14 cellular contexts compared by ENCODE assay signal in the genomic region with DNA sequence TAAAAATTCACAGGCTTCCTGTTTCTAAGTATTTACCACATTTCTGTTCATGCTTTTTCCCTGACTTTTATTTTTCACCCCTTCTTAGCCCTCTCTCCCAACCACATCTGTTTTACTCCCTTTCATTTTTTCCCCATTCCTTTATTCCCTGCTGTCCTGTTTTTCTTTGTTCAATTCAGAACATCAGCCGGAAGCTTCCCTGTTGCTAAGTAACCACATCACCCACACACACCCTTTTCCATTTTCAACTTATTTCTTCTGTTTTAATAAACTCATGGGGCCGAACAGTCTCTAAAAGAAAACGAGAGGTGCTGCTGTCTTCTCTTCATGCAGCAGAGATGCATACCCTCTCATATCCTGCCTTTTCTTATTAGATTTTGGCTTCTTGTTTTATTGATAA. TPM values are rescaled to one million over a fixed set of nuclear protein-coding genes. Genes with fewer than 3 reads are reported as not detected.
DNase-seq lines count a peak whose midpoint lies in the region; ATAC-seq and TF ChIP-seq lines count a peak whose summit lies in the region.
"Had no signal": no experiment of that assay in that cellular context is flagged by ENCODE, and none has a peak within 500 bp of the region (broad histone marks: within the 10 kb centered on the region; RNA-seq: fewer than 3 reads in every experiment).

No MANE protein-coding gene starts in this region.

- H3K4me3 ChIP-seq in endodermal cell (ENCODE audit: low read length) = no peak overlapping the region

- TF ChIP-seq CTCF in WTC11 (IDR thresholded peaks at IDR 0.05) (no peak), endodermal cell (conservative IDR thresholded peaks at IDR 0.05) (no peak)

- no peaks in the 10 kb centered on the region for H3K27me3 Mint-ChIP-seq in activated T-cell treated with anti-CD3 and anti-CD28 coated beads, Interleukin-2, amount 50 U/mL, for 24 hours
- H3K27me3 Mint-ChIP-seq in WTC11 (ENCODE audit: low read depth) (no peaks in the 10 kb centered on the region; the same call in 1 of the 2 replicates), endodermal cell (ENCODE audit: insufficient read depth) (no peaks in the 10 kb centered on the region)

- H3K4me1 Mint-ChIP-seq in activated T-cell treated with anti-CD3 and anti-CD28 coated beads, Interleukin-2, amount 50 U/mL, for 24 hours (ENCODE audit: low read depth) = peaks cover 74% of the 10 kb centered on the region
- H3K4me1 Mint-ChIP-seq in WTC11 (peaks cover 46% of the 10 kb centered on the region), endodermal cell (peaks cover 27% of the 10 kb centered on the region)
- H3K4me1 Mint-ChIP-seq in stimulated activated effector memory CD8-positive, alpha-beta T cell treated with anti-CD3 and anti-CD28 coated beads, Interleukin-12 subunit alpha, Interleukin-12 subunit beta, amount 100 ng/mL, for 72 hours = peaks cover 61% of the 10 kb centered on the region

- H3K27ac Mint-ChIP-seq in activated T-cell treated with anti-CD3 and anti-CD28 coated beads, Interleukin-2, amount 50 U/mL, for 24 hours = peak overlapping the region; percentile 82
- H3K27ac Mint-ChIP-seq in WTC11 = peak overlapping the region; percentile 91; the same call in 1 of the 2 replicates
- H3K27ac Mint-ChIP-seq in endodermal cell = no peak overlapping the region
- H3K27ac Mint-ChIP-seq in stimulated activated effector memory CD8-positive, alpha-beta T cell treated with anti-CD3 and anti-CD28 coated beads, Interleukin-12 subunit alpha, Interleukin-12 subunit beta, amount 100 ng/mL, for 72 hours = peak overlapping the region; percentile 83

- CTCF ChIA-PET in WTC11 (lab: Charles Lee) = no interaction called here

- H3K36me3 Mint-ChIP-seq in activated T-cell treated with anti-CD3 and anti-CD28 coated beads, Interleukin-2, amount 50 U/mL, for 24 hours (ENCODE audit: low read depth) = peaks cover 67% of the 10 kb centered on the region
- H3K36me3 Mint-ChIP-seq in WTC11 (no peaks in the 10 kb centered on the region), endodermal cell (ENCODE audit: low read depth) (no peaks in the 10 kb centered on the region)
- H3K36me3 Mint-ChIP-seq in stimulated activated effector memory CD8-positive, alpha-beta T cell treated with anti-CD3 and anti-CD28 coated beads, Interleukin-12 subunit alpha, Interleukin-12 subunit beta, amount 100 ng/mL, for 72 hours = peaks cover 40% of the 10 kb centered on the region

- POLR2A ChIA-PET in WTC11 (lab: Charles Lee) = interaction anchor here (0.7 kb wide), 1 partner anchor 226 kb away, joined by 3 read pairs; no protein-coding TSS in a partner anchor

- no peak for ATAC-seq in WTC11
- ATAC-seq in stimulated activated effector memory CD8-positive, alpha-beta T cell treated with anti-CD3 and anti-CD28 coated beads, Interleukin-12 subunit alpha, Interleukin-12 subunit beta, amount 100 ng/mL, for 72 hours = no peak
- ATAC-seq in GM21381 (IDR thresholded peaks at IDR 0.05; ENCODE audit: unreplicated experiment) = no peak
- ATAC-seq in HG03280 (IDR thresholded peaks at IDR 0.05; ENCODE audit: unreplicated experiment) = no peak

- H3K9ac ChIP-seq in endodermal cell (ENCODE audit: extremely low read depth, low read length, poor library complexity, severe bottlenecking) = no peak overlapping the region

- H3K9me3 Mint-ChIP-seq in activated T-cell treated with anti-CD3 and anti-CD28 coated beads, Interleukin-2, amount 50 U/mL, for 24 hours = no peaks in the 10 kb centered on the region
- peaks cover 7% of the 10 kb centered on the region for H3K9me3 Mint-ChIP-seq in WTC11
- no peaks in the 10 kb centered on the region for H3K9me3 Mint-ChIP-seq in endodermal cell
- H3K9me3 Mint-ChIP-seq in stimulated activated effector memory CD8-positive, alpha-beta T cell treated with anti-CD3 and anti-CD28 coated beads, Interleukin-12 subunit alpha, Interleukin-12 subunit beta, amount 100 ng/mL, for 72 hours = no peaks in the 10 kb centered on the region

- peak overlapping the region; percentile 58 for H3K27ac ChIP-seq in endodermal cell (ENCODE audit: low read depth, low read length)
- H3K27ac ChIP-seq: WERI-Rb-1 had no signal

- WGBS in endodermal cell (ENCODE audit: insufficient coverage in 1 of 2, insufficient read length in 1 of 2), 2 experiments = 78 to 87% methylated on average over 1 to 3 of the region's 3 CpGs

- H3K4me3 Mint-ChIP-seq in activated T-cell treated with anti-CD3 and anti-CD28 coated beads, Interleukin-2, amount 50 U/mL, for 24 hours = peak overlapping the region; percentile 95
- no peak overlapping the region for H3K4me3 Mint-ChIP-seq in WTC11
- H3K4me3 Mint-ChIP-seq in endodermal cell = no peak overlapping the region
- peak overlapping the region; percentile 94 for H3K4me3 Mint-ChIP-seq in stimulated activated effector memory CD8-positive, alpha-beta T cell treated with anti-CD3 and anti-CD28 coated beads, Interleukin-12 subunit alpha, Interleukin-12 subunit beta, amount 100 ng/mL, for 72 hours

- no peaks in the 10 kb centered on the region for H3K27me3 ChIP-seq in endodermal cell (ENCODE audit: control insufficient read depth, insufficient read depth, low read length, poor library complexity, severe bottlenecking)
- H3K27me3 ChIP-seq: esophagus muscularis mucosa, tibial artery had no signal

- peaks cover 12% of the 10 kb centered on the region for H3K4me1 ChIP-seq in endodermal cell (ENCODE audit: control insufficient read depth, insufficient read depth, low read length)

- H3K9me3 ChIP-seq in endodermal cell (ENCODE audit: control insufficient read depth, low read length) = no peaks in the 10 kb centered on the region
- H3K9me3 ChIP-seq: esophagus muscularis mucosa, tibial artery had no signal

- DNase-seq in activated T-cell treated with anti-CD3 and anti-CD28 coated beads, Interleukin-2, amount 50 U/mL, for 24 hours = no peak
- DNase-seq in activated T-cell treated with anti-CD3 and anti-CD28 coated beads, Interleukin-2, amount 50 U/mL, for 48 hours = no peak
- DNase-seq in WTC11 (ENCODE audit: low spot score) (no peak), endodermal cell (no peak), NOMO-1 treated with DMSO at 0.1 percent for 48 hours (lab: John Stamatoyannopoulos, UW; ENCODE audit: unreplicated experiment) (no peak)
- no peak for DNase-seq in stimulated activated effector memory CD8-positive, alpha-beta T cell treated with anti-CD3 and anti-CD28 coated beads, Interleukin-12 subunit alpha, Interleukin-12 subunit beta, amount 100 ng/mL, for 72 hours (ENCODE audit: low spot score in 2 of 2)
- DNase-seq: NCI-H187 treated with DMSO at 0.1 percent for 48 hours; occipital lobe; stimulated activated CD4-positive, alpha-beta T cell treated with anti-CD3 and anti-CD28 coated beads, Interleukin-4, amount 100 ng/mL, for 4 hours; tibial artery; WERI-Rb-1 had no signal

- no peaks in the 10 kb centered on the region for H3K36me3 ChIP-seq in endodermal cell (ENCODE audit: control insufficient read depth, insufficient read depth, low read length)
- H3K36me3 ChIP-seq: esophagus muscularis mucosa, tibial artery, WERI-Rb-1 had no signal

TF ChIP-seq in WTC11, 78 proteins besides CTCF, POLR2A, EP300 and RAD21:
- TF ChIP-seq TEAD4 (CRISPR knock-in tag; IDR thresholded peaks at IDR 0.05) = no peak
- TF ChIP-seq TP53 (CRISPR knock-in tag; IDR thresholded peaks at IDR 0.05) = no peak
- TF ChIP-seq JAZF1 (CRISPR knock-in tag; IDR thresholded peaks at IDR 0.05) = no peak
- TF ChIP-seq ZNF263 (CRISPR knock-in tag; IDR thresholded peaks at IDR 0.05; ENCODE audit: low read depth) = no peak
- TF ChIP-seq, protein P1, sequence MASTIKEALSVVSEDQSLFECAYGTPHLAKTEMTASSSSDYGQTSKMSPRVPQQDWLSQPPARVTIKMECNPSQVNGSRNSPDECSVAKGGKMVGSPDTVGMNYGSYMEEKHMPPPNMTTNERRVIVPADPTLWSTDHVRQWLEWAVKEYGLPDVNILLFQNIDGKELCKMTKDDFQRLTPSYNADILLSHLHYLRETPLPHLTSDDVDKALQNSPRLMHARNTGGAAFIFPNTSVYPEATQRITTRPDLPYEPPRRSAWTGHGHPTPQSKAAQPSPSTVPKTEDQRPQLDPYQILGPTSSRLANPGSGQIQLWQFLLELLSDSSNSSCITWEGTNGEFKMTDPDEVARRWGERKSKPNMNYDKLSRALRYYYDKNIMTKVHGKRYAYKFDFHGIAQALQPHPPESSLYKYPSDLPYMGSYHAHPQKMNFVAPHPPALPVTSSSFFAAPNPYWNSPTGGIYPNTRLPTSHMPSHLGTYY (CRISPR knock-in tag; IDR thresholded peaks at IDR 0.05) = no peak
- TF ChIP-seq, protein P2, sequence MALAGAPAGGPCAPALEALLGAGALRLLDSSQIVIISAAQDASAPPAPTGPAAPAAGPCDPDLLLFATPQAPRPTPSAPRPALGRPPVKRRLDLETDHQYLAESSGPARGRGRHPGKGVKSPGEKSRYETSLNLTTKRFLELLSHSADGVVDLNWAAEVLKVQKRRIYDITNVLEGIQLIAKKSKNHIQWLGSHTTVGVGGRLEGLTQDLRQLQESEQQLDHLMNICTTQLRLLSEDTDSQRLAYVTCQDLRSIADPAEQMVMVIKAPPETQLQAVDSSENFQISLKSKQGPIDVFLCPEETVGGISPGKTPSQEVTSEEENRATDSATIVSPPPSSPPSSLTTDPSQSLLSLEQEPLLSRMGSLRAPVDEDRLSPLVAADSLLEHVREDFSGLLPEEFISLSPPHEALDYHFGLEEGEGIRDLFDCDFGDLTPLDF (CRISPR knock-in tag; IDR thresholded peaks at IDR 0.05) = no peak
- TF ChIP-seq ATF1 (CRISPR knock-in tag; IDR thresholded peaks at IDR 0.05) = no peak
- TF ChIP-seq NR3C1 (CRISPR knock-in tag; conservative IDR thresholded peaks at IDR 0.05; ENCODE audit: low read depth) = no peak
- no peak for TF ChIP-seq RELA (CRISPR knock-in tag; IDR thresholded peaks at IDR 0.05; ENCODE audit: borderline replicate concordance)
- TF ChIP-seq, protein P3, sequence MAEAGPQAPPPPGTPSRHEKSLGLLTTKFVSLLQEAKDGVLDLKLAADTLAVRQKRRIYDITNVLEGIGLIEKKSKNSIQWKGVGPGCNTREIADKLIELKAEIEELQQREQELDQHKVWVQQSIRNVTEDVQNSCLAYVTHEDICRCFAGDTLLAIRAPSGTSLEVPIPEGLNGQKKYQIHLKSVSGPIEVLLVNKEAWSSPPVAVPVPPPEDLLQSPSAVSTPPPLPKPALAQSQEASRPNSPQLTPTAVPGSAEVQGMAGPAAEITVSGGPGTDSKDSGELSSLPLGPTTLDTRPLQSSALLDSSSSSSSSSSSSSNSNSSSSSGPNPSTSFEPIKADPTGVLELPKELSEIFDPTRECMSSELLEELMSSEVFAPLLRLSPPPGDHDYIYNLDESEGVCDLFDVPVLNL (CRISPR knock-in tag; IDR thresholded peaks at IDR 0.05; ENCODE audit: borderline replicate concordance, low read depth) = no peak
- TF ChIP-seq SOX15 (CRISPR knock-in tag; IDR thresholded peaks at IDR 0.05) = no peak
- no peak for TF ChIP-seq ETV6 (CRISPR knock-in tag; IDR thresholded peaks at IDR 0.05)
TF ChIP-seq in WTC11: peak in this region for 0.

RNA-seq across cellular contexts. Expression of a gene that starts 53.5 kb away (rescaled TPM):
- total RNA-seq in WTC11 (2021) (19.6 to 32.5 TPM (median 21.8 TPM) in 3 replicates), endodermal cell (10 to 100 TPM in 1 of 2 donors, 1 to 10 TPM in 1; 6.7 to 10.2 TPM)
- polyA plus RNA-seq in endodermal cell (2013, experiment 1 of 2) = 6.0 TPM
- 6.8 TPM for polyA plus RNA-seq in endodermal cell (2013, experiment 2 of 2)

Comparison
In these comparisons a context has a peak if more than half of its experiments do, and no peak if none do; other contexts are left out.
1. H3K4me3 Mint-ChIP-seq: peak in activated T-cell treated with anti-CD3 and anti-CD28 coated beads, Interleukin-2, amount 50 U/mL, for 24 hours (single experiment) and stimulated activated effector memory CD8-positive, alpha-beta T cell treated with anti-CD3 and anti-CD28 coated beads, Interleukin-12 subunit alpha, Interleukin-12 subunit beta, amount 100 ng/mL, for 72 hours (single experiment); none in WTC11 (single experiment) and endodermal cell (single experiment).